ENCODE assay signal across 8 cellular contexts in genomic region chr18:26383454-26384270, GRCh38.
DNase-seq lines count a peak whose midpoint lies in the region; ATAC-seq, FAIRE-seq and TF ChIP-seq lines count a peak whose summit lies in the region.

No MANE protein-coding gene starts in this region.

- H3K4me2 ChIP-seq in OCI-LY7 (ENCODE audit: low read length), result no peak overlapping the region
- no peak overlapping the region for H3K4me2 ChIP-seq in H1 (ENCODE audit: insufficient read depth in 1 of 2, low read depth in 2 of 2, low read length in 2 of 2)
- no peak overlapping the region for H3K4me2 ChIP-seq in mesendoderm (ENCODE audit: low read length)

- POLR2A ChIA-PET in OCI-LY7 (lab: Charles Lee), result interaction anchor here (0.6 to 1.6 kb wide), 7 partner anchors 9 to 361 kb away, joined by 3 to 5 read pairs (median 4); no protein-coding TSS in a partner anchor
- POLR2A ChIA-PET in H1 (lab: Charles Lee; ENCODE audit: partially characterized antibody), result no interaction called here

- peak; percentile 63 to 65 for TF ChIP-seq RAD21 in H1 (IDR thresholded peaks at IDR 0.05 in 1 of 2, conservative IDR thresholded peaks at IDR 0.05 in 1 of 2; ENCODE audit: low read depth in 2 of 2, low read length in 2 of 2)

- WGBS in H1 (ENCODE audit: extremely low coverage in 1 of 2, insufficient coverage in 1 of 2, insufficient read length in 1 of 2, insufficient replicate concordance in 2 of 2, low coverage in 1 of 2, low lambda C conversion rate in 2 of 2, missing lambda C conversion rate in 1 of 2), 2 experiments, result 37% methylated on average over 2 of the region's 2 CpGs; no CpG with 5 or more reads in 1 of the 2 experiments
- WGBS in mesendoderm (ENCODE audit: extremely low coverage, insufficient coverage, low lambda C conversion rate), result no CpG with 5 or more reads among the region's 2 CpGs

- peak; percentile 22 for DNase-seq in Calu3
- peak; percentile 68 for DNase-seq in OCI-LY7 (ENCODE audit: low spot score)
- DNase-seq in H1 (ENCODE audit: low read depth in 1 of 2, low spot score in 2 of 2), result no peak
- peak; percentile 65 for DNase-seq in mesendoderm
- DNase-seq in activated naive CD4-positive, alpha-beta T cell treated with anti-CD3 and anti-CD28 coated beads, Interleukin-2, amount 50 U/mL, for 16 hours, result no peak
- no peak for DNase-seq in NCI-H187 treated with DMSO at 0.1 percent for 48 hours (lab: John Stamatoyannopoulos, UW)

- H4K8ac ChIP-seq in H1 (ENCODE audit: extremely low read depth, insufficient read depth, low read length) (no peak overlapping the region), mesendoderm (ENCODE audit: low read depth, low read length) (no peak overlapping the region)

- H2AFZ ChIP-seq in OCI-LY7 (ENCODE audit: low read length) (no peak overlapping the region), H1 (ENCODE audit: low read length) (no peak overlapping the region)

- no peak overlapping the region for H3K27ac Mint-ChIP-seq in Calu3 (ENCODE audit: unreplicated experiment)

- H3K4me1 ChIP-seq in OCI-LY7 (ENCODE audit: insufficient read depth, low read length, poor library complexity, severe bottlenecking) (no peaks in the 10 kb centered on the region), H1 (replicated peaks in 1 of 4; ENCODE audit: control insufficient read depth in 3 of 4, insufficient read depth in 4 of 4, low read length in 3 of 4) (no peaks in the 10 kb centered on the region), mesendoderm (ENCODE audit: control insufficient read depth, low read depth, low read length) (no peaks in the 10 kb centered on the region)

- H3K36me3 Mint-ChIP-seq in Calu3 (ENCODE audit: insufficient read depth, unreplicated experiment), result no peaks in the 10 kb centered on the region

- no peak overlapping the region for H3K23ac ChIP-seq in H1 (ENCODE audit: insufficient read length)
- H3K23ac ChIP-seq in mesendoderm (ENCODE audit: low read length), result no peak overlapping the region

- no peak overlapping the region for H2BK120ac ChIP-seq in H1 (replicated peaks; ENCODE audit: low read depth, low read length)
- no peak overlapping the region for H2BK120ac ChIP-seq in mesendoderm (ENCODE audit: low read depth, low read length)

- H3K27ac ChIP-seq in OCI-LY7 (ENCODE audit: low read depth, low read length, poor library complexity, severe bottlenecking) (no peak overlapping the region), H1 (ENCODE audit: low read depth, low read length) (no peak overlapping the region), mesendoderm (ENCODE audit: low read depth, low read length) (no peak overlapping the region)

- no peaks in the 10 kb centered on the region for H3K9me3 Mint-ChIP-seq in Calu3 (ENCODE audit: low read depth, unreplicated experiment)

- H3K14ac ChIP-seq in H1 (ENCODE audit: insufficient read length), result no peak overlapping the region

- H3K9ac ChIP-seq in H1 (replicated peaks in 1 of 4; ENCODE audit: extremely low read depth in 1 of 4, low read depth in 3 of 4, low read length in 3 of 4) (no peak overlapping the region), mesendoderm (ENCODE audit: low read length) (no peak overlapping the region)

- H3K27me3 ChIP-seq in H1 (replicated peaks in 1 of 4; ENCODE audit: control insufficient read depth in 3 of 4, extremely low read depth in 1 of 4, insufficient read depth in 3 of 4, low read length in 3 of 4) (no peaks in the 10 kb centered on the region), mesendoderm (ENCODE audit: insufficient read depth, low read length, poor library complexity) (no peaks in the 10 kb centered on the region)

- intact Hi-C loops in Calu3 (cut with micrococcal nuclease; ENCODE audit: unreplicated experiment), result loop anchor here (1.0 to 2.0 kb wide), 2 partner anchors 76 to 265 kb away; no protein-coding TSS in a partner anchor
- intact Hi-C loops in OCI-LY7 (cut with micrococcal nuclease; ENCODE audit: unreplicated experiment), result loop anchor here (1.0 to 10.0 kb wide), 4 partner anchors 13 to 601 kb away; no protein-coding TSS in a partner anchor

- H2BK20ac ChIP-seq in H1 (ENCODE audit: low read length), result no peak overlapping the region

- no peak overlapping the region for H4K5ac ChIP-seq in H1 (ENCODE audit: insufficient read length, low read depth, low read length)
- no peak overlapping the region for H4K5ac ChIP-seq in mesendoderm (ENCODE audit: low read length)

- H3K4me1 Mint-ChIP-seq in Calu3 (ENCODE audit: low read depth, unreplicated experiment), result peaks cover 41% of the 10 kb centered on the region

- H3K9me2 ChIP-seq in OCI-LY7 (ENCODE audit: insufficient read depth, low read length), result no peaks in the 10 kb centered on the region

- no peaks in the 10 kb centered on the region for H3K9me3 ChIP-seq in OCI-LY7 (ENCODE audit: low read length)
- H3K9me3 ChIP-seq in H1 (ENCODE audit: insufficient read depth in 2 of 2, low read depth in 1 of 2, low read length in 1 of 2), result no peaks in the 10 kb centered on the region

- H3K36me3 ChIP-seq in OCI-LY7 (ENCODE audit: insufficient read depth, low read length) (peaks cover 24% of the 10 kb centered on the region), H1 (ENCODE audit: control insufficient read depth in 2 of 4, insufficient read depth in 4 of 4, low read length in 3 of 4) (no peaks in the 10 kb centered on the region), mesendoderm (ENCODE audit: control insufficient read depth, insufficient read depth, low read length) (no peaks in the 10 kb centered on the region)

- peak; percentile 73 for TF ChIP-seq CTCF in Calu3 (IDR thresholded peaks at IDR 0.05; ENCODE audit: unreplicated experiment)
- peak; percentile 95 for TF ChIP-seq CTCF in OCI-LY7 (conservative IDR thresholded peaks at IDR 0.05; ENCODE audit: low read length)
- TF ChIP-seq CTCF in H1 (IDR thresholded peaks at IDR 0.05; ENCODE audit: control extremely low read depth in 1 of 3, insufficient read depth in 1 of 3, low read depth in 1 of 3, low read length in 3 of 3), result peak in 2 of 3 experiments; percentile 51 to 67; a peak in 2 of 4 replicates

- no peaks in the 10 kb centered on the region for H3K23me2 ChIP-seq in H1 (ENCODE audit: low read depth, low read length)

- H3K18ac ChIP-seq in H1 (ENCODE audit: extremely low read depth, low read length) (no peak overlapping the region), mesendoderm (ENCODE audit: low read length) (no peak overlapping the region)

- no peak overlapping the region for H3K4ac ChIP-seq in H1 (replicated peaks; ENCODE audit: insufficient read length, low read depth, low read length)
- H3K4ac ChIP-seq in mesendoderm (ENCODE audit: low read depth, low read length), result no peak overlapping the region

- H3K56ac ChIP-seq in H1 (replicated peaks; ENCODE audit: insufficient read length, low read depth, low read length) (no peak overlapping the region), mesendoderm (ENCODE audit: low read length) (no peak overlapping the region)

- H4K20me1 ChIP-seq in OCI-LY7 (ENCODE audit: insufficient read depth, low read length) (peaks cover 5% of the 10 kb centered on the region; the same call in 1 of the 2 replicates), H1 (replicated peaks in 1 of 2; ENCODE audit: control insufficient read depth in 1 of 2, insufficient read depth in 2 of 2, low read length in 2 of 2) (no peaks in the 10 kb centered on the region)

- TF ChIP-seq POLR2A in H1 (IDR thresholded peaks at IDR 0.05; ENCODE audit: control extremely low read depth in 1 of 2, low read depth in 2 of 2, low read length in 2 of 2), result no peak

- H2BK12ac ChIP-seq in H1 (ENCODE audit: low read depth, low read length), result no peak overlapping the region

- H3K79me1 ChIP-seq in H1 (ENCODE audit: low read depth, low read length), result no peaks in the 10 kb centered on the region
- H3K79me1 ChIP-seq in mesendoderm (ENCODE audit: low read length), result no peaks in the 10 kb centered on the region

- H3K4me3 ChIP-seq in OCI-LY7 (ENCODE audit: low read depth, low read length, poor library complexity, severe bottlenecking), result no peak overlapping the region
- no peak overlapping the region for H3K4me3 ChIP-seq in H1 (ENCODE audit: extremely low read depth in 1 of 4, insufficient read depth in 2 of 4, low read depth in 3 of 4, low read length in 4 of 4)
- H3K4me3 ChIP-seq in mesendoderm (ENCODE audit: low read length), result no peak overlapping the region

- H4K91ac ChIP-seq in H1 (replicated peaks; ENCODE audit: insufficient read length, low read length), result no peak overlapping the region

- H2AK5ac ChIP-seq in H1 (ENCODE audit: low read depth, low read length) (no peak overlapping the region), mesendoderm (ENCODE audit: low read length) (no peak overlapping the region)

- H2BK5ac ChIP-seq in H1 (ENCODE audit: low read depth, low read length), result no peak overlapping the region
- H2BK5ac ChIP-seq in mesendoderm (ENCODE audit: low read length), result no peak overlapping the region

- FAIRE-seq in H1 (lab: Jason Lieb, UNC), result peak; percentile 84

- H3K79me2 ChIP-seq in OCI-LY7 (ENCODE audit: insufficient read depth, low read depth, low read length), result no peaks in the 10 kb centered on the region
- no peaks in the 10 kb centered on the region for H3K79me2 ChIP-seq in H1 (ENCODE audit: control insufficient read depth in 1 of 2, insufficient read depth in 2 of 2, low read length in 2 of 2)
- H3K79me2 ChIP-seq in mesendoderm (ENCODE audit: control insufficient read depth, insufficient read depth, low read length), result no peaks in the 10 kb centered on the region

- no peaks in the 10 kb centered on the region for H3K27me3 Mint-ChIP-seq in Calu3 (ENCODE audit: unreplicated experiment)

- peak; percentile 93 for ATAC-seq in GM19351 (IDR thresholded peaks at IDR 0.05; ENCODE audit: unreplicated experiment)
- ATAC-seq in HG03565 (IDR thresholded peaks at IDR 0.05; ENCODE audit: unreplicated experiment), result peak; percentile 76

- no peak overlapping the region for H2BK15ac ChIP-seq in H1 (ENCODE audit: low read length)
- no peak overlapping the region for H2BK15ac ChIP-seq in mesendoderm (replicated peaks; ENCODE audit: low read depth)

- no peak for TF ChIP-seq EP300 in H1 (IDR thresholded peaks at IDR 0.05; ENCODE audit: borderline replicate concordance in 1 of 2, low read depth in 2 of 2, low read length in 2 of 2)

- H3K4me3 Mint-ChIP-seq in Calu3 (ENCODE audit: low read depth, unreplicated experiment), result no peak overlapping the region

- CTCF ChIA-PET in Calu3 (lab: Charles Lee), result interaction anchor here (0.5 to 1.5 kb wide), 19 partner anchors 9 to 834 kb away, joined by 3 to 8 read pairs (median 4); no protein-coding TSS in a partner anchor
- CTCF ChIA-PET in OCI-LY7 (lab: Charles Lee; ENCODE audit: unreplicated experiment), result interaction anchor here (0.6 to 1.1 kb wide), 3 partner anchors 10 to 72 kb away, joined by 3 to 5 read pairs (median 4); no protein-coding TSS in a partner anchor
- CTCF ChIA-PET in H1 (lab: Charles Lee; ENCODE audit: partially characterized antibody), result interaction anchor here (0.6 to 3.4 kb wide), 52 partner anchors 9 to 599 kb away, joined by 3 to 40 read pairs (median 3); no protein-coding TSS in a partner anchor

- BruUV-seq in Calu3 (replicated peaks; lab: Mats Ljungman, UMichigan) (no TSS peak), OCI-LY7 (replicated peaks; lab: Mats Ljungman, UMichigan) (no TSS peak)

TF ChIP-seq in H1, 55 proteins besides CTCF, POLR2A, EP300 and RAD21 (continues in another document):
- TF ChIP-seq CEBPB (IDR thresholded peaks at IDR 0.05; ENCODE audit: low read depth, low read length), result no peak
- TF ChIP-seq HDAC2 (IDR thresholded peaks at IDR 0.05; ENCODE audit: borderline replicate concordance in 1 of 2, low read depth in 2 of 2, low read length in 2 of 2), result no peak
- no peak for TF ChIP-seq TBP (IDR thresholded peaks at IDR 0.05; ENCODE audit: low read depth, low read length)

Comparison
In these comparisons a context has a peak if more than half of its experiments do, and no peak if none do; other contexts are left out.
1. DNase-seq: peak in Calu3 (single experiment), OCI-LY7 (single experiment) and mesendoderm (single experiment); none in H1 (0 of 2), activated naive CD4-positive, alpha-beta T cell treated with anti-CD3 and anti-CD28 coated beads, Interleukin-2, amount 50 U/mL, for 16 hours (single experiment) and NCI-H187 treated with DMSO at 0.1 percent for 48 hours (single experiment).
2. Peak in every context shown above with its lines, with median percentiles within 50 percentile points of each other: CTCF ChIP-seq.